Comparison of ENCODE assay signal across 11 cellular contexts in the genomic region with DNA sequence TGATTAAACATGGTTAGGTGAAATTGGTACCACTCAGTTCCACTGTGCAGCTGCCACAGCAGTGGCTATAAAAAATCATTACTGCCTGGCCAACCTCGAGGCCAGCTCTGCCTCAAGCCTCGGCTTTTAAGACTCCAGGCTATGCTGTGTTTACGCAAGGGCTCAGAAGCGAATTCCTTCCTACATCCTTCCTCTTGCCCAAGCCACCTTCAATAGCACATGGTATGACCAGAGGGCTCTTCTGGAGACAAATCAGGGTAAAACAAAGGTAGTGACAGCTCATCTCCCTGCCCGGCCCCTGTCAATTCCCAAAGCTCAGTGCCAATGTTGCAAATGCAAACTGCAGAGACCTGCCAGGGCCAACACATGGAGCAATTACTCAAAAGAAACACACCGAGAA. TPM values are rescaled to one million over a fixed set of nuclear protein-coding genes. Genes with fewer than 3 reads are reported as not detected.
DNase-seq lines count a peak whose midpoint lies in the region; ATAC-seq and TF ChIP-seq lines count a peak whose summit lies in the region.
"Had no signal": no experiment of that assay in that cellular context is flagged by ENCODE, and none has a peak within 500 bp of the region (broad histone marks: within the 10 kb centered on the region; RNA-seq: fewer than 3 reads in every experiment).

No MANE protein-coding gene starts in this region.

- H3K4me3 ChIP-seq in HUES48 (ENCODE audit: low read depth, low read length), result no peak overlapping the region
- no peak overlapping the region for H3K4me3 ChIP-seq in adrenal gland
- H3K4me3 ChIP-seq in heart left ventricle, result no peak overlapping the region
- H3K4me3 ChIP-seq in gastrocnemius medialis, result no peak overlapping the region

- H3K36me3 ChIP-seq in HUES48 (ENCODE audit: control insufficient read depth, insufficient read depth, low read length) (0 out of 2 replicates have a peak, but pooled peaks cover 2% of the 10 kb centered on the region), adrenal gland (replicated peaks in 1 of 2) (no peaks in the 10 kb centered on the region), heart left ventricle (peaks cover 0 to 27% (median 6%) of the 10 kb centered on the region in 9 donors), gastrocnemius medialis (no peaks in the 10 kb centered on the region)

- peaks cover 15% of the 10 kb centered on the region for H3K27me3 Mint-ChIP-seq in T-helper 2 cell treated with Interferon-gamma antibody and Interleukin-4, amounts not matched to agents 5 μg/mL and 100 μg/mL, for 36 hours (ENCODE audit: low read depth)

- no peak overlapping the region for H3K27ac Mint-ChIP-seq in T-helper 2 cell treated with Interferon-gamma antibody and Interleukin-4, amounts not matched to agents 5 μg/mL and 100 μg/mL, for 36 hours
- H3K27ac Mint-ChIP-seq: activated naive CD8-positive, alpha-beta T cell treated with anti-CD3 and anti-CD28 coated beads, Interleukin-2, amount 10 ng/mL, durations not matched to agents 7 days and 5 days had no signal

- H3K9me3 ChIP-seq in HUES48 (ENCODE audit: control insufficient read depth, insufficient read depth, low read length) (no peaks in the 10 kb centered on the region), adrenal gland (replicated peaks in 1 of 3) (no peaks in the 10 kb centered on the region), heart left ventricle (no peaks in the 10 kb centered on the region), gastrocnemius medialis (no peaks in the 10 kb centered on the region)

- no peak for DNase-seq in adrenal gland
- DNase-seq in heart left ventricle, result no peak
- peak in 1 of 2 donors; percentile 41 for DNase-seq in gastrocnemius medialis
- DNase-seq in T-helper 2 cell treated with Interferon-gamma antibody and Interleukin-4, amounts not matched to agents 5 μg/mL and 100 μg/mL, for 36 hours (ENCODE audit: low spot score), result no peak
- DNase-seq in COLO829 (ENCODE audit: low spot score), result no peak
- DNase-seq: activated CD4-positive, CD25-positive, alpha-beta regulatory T cell; activated naive CD8-positive, alpha-beta T cell treated with anti-CD3 and anti-CD28 coated beads, Interleukin-2, amount 10 ng/mL, durations not matched to agents 7 days and 5 days; NCI-H187 had no signal

- peaks cover 54% of the 10 kb centered on the region for H3K4me1 ChIP-seq in HUES48 (ENCODE audit: control insufficient read depth, insufficient read depth, low read length)
- H3K4me1 ChIP-seq in adrenal gland (replicated peaks in 1 of 2), result peaks cover 12 to 47% of the 10 kb centered on the region in 2 donors
- peaks cover 10 to 97% (median 73%) of the 10 kb centered on the region in 12 donors for H3K4me1 ChIP-seq in heart left ventricle
- H3K4me1 ChIP-seq in gastrocnemius medialis, result peaks cover 61 to 68% of the 10 kb centered on the region in 2 donors

- H3K27me3 ChIP-seq in HUES48 (ENCODE audit: control insufficient read depth, insufficient read depth, low read length) (no peaks in the 10 kb centered on the region), adrenal gland (no peaks in the 10 kb centered on the region), heart left ventricle (no peaks in the 10 kb centered on the region), gastrocnemius medialis (no peaks in the 10 kb centered on the region)

- in situ Hi-C loops in gastrocnemius medialis (cut with MboI; ENCODE audit: low sequenced_read_pairs in 4 of 4), result no loop called here

- H3K27ac ChIP-seq in HUES48 (ENCODE audit: low read depth, low read length) (peak overlapping the region; percentile 32), adrenal gland (peak overlapping the region in 3 of 5 donors; percentile 14 to 57 (median 37)), heart left ventricle (peak overlapping the region; percentile 16 to 99 (median 80)), gastrocnemius medialis (peak overlapping the region; percentile 39 to 65 (median 42))

- no peaks in the 10 kb centered on the region for H3K9me3 Mint-ChIP-seq in T-helper 2 cell treated with Interferon-gamma antibody and Interleukin-4, amounts not matched to agents 5 μg/mL and 100 μg/mL, for 36 hours
- H3K9me3 Mint-ChIP-seq: activated naive CD8-positive, alpha-beta T cell treated with anti-CD3 and anti-CD28 coated beads, Interleukin-2, amount 10 ng/mL, durations not matched to agents 7 days and 5 days had no signal

- H3K36me3 Mint-ChIP-seq in T-helper 2 cell treated with Interferon-gamma antibody and Interleukin-4, amounts not matched to agents 5 μg/mL and 100 μg/mL, for 36 hours (ENCODE audit: low read depth), result no peaks in the 10 kb centered on the region
- H3K36me3 Mint-ChIP-seq: activated naive CD8-positive, alpha-beta T cell treated with anti-CD3 and anti-CD28 coated beads, Interleukin-2, amount 10 ng/mL, durations not matched to agents 7 days and 5 days had no signal

- H3K9ac ChIP-seq in HUES48 (ENCODE audit: low read depth, low read length), result no peak overlapping the region

- ATAC-seq in heart left ventricle, result peak; percentile 9 to 46 (median 25)
- peak; percentile 65 to 77 for ATAC-seq in gastrocnemius medialis
- no peak for ATAC-seq in HG02759 (IDR thresholded peaks at IDR 0.05; ENCODE audit: unreplicated experiment)
- no peak for ATAC-seq in HG02970 (IDR thresholded peaks at IDR 0.05; ENCODE audit: low FRiP score, unreplicated experiment)

- 37 to 48% (median 46%) methylated on average over 6 of the region's 6 CpGs for WGBS in adrenal gland, 4 donors
- 29 to 38% (median 32%) methylated on average over 6 of the region's 6 CpGs for WGBS in heart left ventricle, 4 donors

- no peak overlapping the region for H3K4me3 Mint-ChIP-seq in T-helper 2 cell treated with Interferon-gamma antibody and Interleukin-4, amounts not matched to agents 5 μg/mL and 100 μg/mL, for 36 hours
- H3K4me3 Mint-ChIP-seq: activated naive CD8-positive, alpha-beta T cell treated with anti-CD3 and anti-CD28 coated beads, Interleukin-2, amount 10 ng/mL, durations not matched to agents 7 days and 5 days had no signal

- TF ChIP-seq POLR2A in adrenal gland (IDR thresholded peaks at IDR 0.05) (no peak), heart left ventricle (IDR thresholded peaks at IDR 0.05) (no peak), gastrocnemius medialis (IDR thresholded peaks at IDR 0.05) (no peak)

- intact Hi-C loops in adrenal gland (cut with DNase I) (no loop called here), heart left ventricle (cut with DNase I) (no loop called here), gastrocnemius medialis (cut with DNase I; ENCODE audit: low total_unique reads) (loop anchor here (1.0 kb wide), 1 partner anchor 32 kb away; no protein-coding TSS in a partner anchor)

- TF ChIP-seq CTCF in adrenal gland (IDR thresholded peaks at IDR 0.05), result no peak
- no peak for TF ChIP-seq CTCF in heart left ventricle (IDR thresholded peaks at IDR 0.05)
- TF ChIP-seq CTCF in gastrocnemius medialis (IDR thresholded peaks at IDR 0.05 in 4 of 5, conservative IDR thresholded peaks at IDR 0.05 in 1 of 5), result no peak

- no peaks in the 10 kb centered on the region for H3K4me1 Mint-ChIP-seq in T-helper 2 cell treated with Interferon-gamma antibody and Interleukin-4, amounts not matched to agents 5 μg/mL and 100 μg/mL, for 36 hours (ENCODE audit: low read depth)
- H3K4me1 Mint-ChIP-seq: activated naive CD8-positive, alpha-beta T cell treated with anti-CD3 and anti-CD28 coated beads, Interleukin-2, amount 10 ng/mL, durations not matched to agents 7 days and 5 days had no signal

RNA-seq across cellular contexts. Expression of a gene that starts 31.9 kb away (rescaled TPM):
- total RNA-seq in adrenal gland, result 10 to 100 TPM in 5 of 8 donors, 1 to 10 TPM in 3; 5.8 to 15.1 (median 10.4) TPM
- polyA plus RNA-seq in adrenal gland, result 1 to 10 TPM; 2.4 to 4.6 (median 3.0) TPM
- 10 to 100 TPM; 34.7 to 50.7 (median 39.8) TPM for total RNA-seq in heart left ventricle
- polyA plus RNA-seq in heart left ventricle, result 10 to 100 TPM; 10.5 to 21.5 TPM
- 10 to 100 TPM; 18.9 to 34.5 (median 29.1) TPM for total RNA-seq in gastrocnemius medialis
- total RNA-seq: activated naive CD8-positive, alpha-beta T cell treated with anti-CD3 and anti-CD28 coated beads, Interleukin-2, amount 10 ng/mL, durations not matched to agents 7 days and 5 days had no signal

Comparison
In these comparisons a context has a peak if more than half of its experiments do, and no peak if none do; other contexts are left out.
1. ATAC-seq: peak in heart left ventricle (4 of 4) and gastrocnemius medialis (2 of 2); none in HG02759 (single experiment) and HG02970 (single experiment).
2. Peak in every context shown above with its lines, with median percentiles within 50 percentile points of each other: H3K27ac ChIP-seq.